In the genomic region with DNA sequence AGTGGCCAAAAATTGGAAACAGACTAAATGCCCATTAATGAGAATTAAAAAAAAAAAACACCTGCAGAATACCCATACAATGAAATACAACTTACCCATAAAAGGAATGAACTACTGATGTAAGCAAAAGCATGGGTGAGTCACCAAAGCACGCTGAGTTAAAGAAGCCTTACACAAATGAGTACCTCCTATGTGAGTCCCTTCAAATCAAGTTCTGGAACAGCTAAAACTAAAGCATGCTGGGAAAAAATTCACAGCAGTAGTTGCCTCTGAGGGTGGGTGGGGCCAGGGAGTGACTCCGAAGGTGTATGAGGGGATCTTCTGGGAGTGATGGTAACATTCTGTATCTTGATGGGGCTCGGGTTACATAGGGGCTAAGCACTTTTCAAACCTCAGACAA, we compare ENCODE assay signal across 17 cellular contexts. TPM values are rescaled to one million over a fixed set of nuclear protein-coding genes. Genes with fewer than 3 reads are reported as not detected.
DNase-seq lines count a peak whose midpoint lies in the region; ATAC-seq, FAIRE-seq and TF ChIP-seq lines count a peak whose summit lies in the region.
"Had no signal": no experiment of that assay in that cellular context is flagged by ENCODE, and none has a peak within 500 bp of the region (broad histone marks: within the 10 kb centered on the region; RNA-seq: fewer than 3 reads in every experiment).

No MANE protein-coding gene starts in this region.

- CTCF ChIA-PET in A549 (lab: Yijun Ruan, JAX) = no interaction called here

- TF ChIP-seq RAD21 in A549 (conservative IDR thresholded peaks at IDR 0.05 in 1 of 2, IDR thresholded peaks at IDR 0.05 in 1 of 2) = no peak

- TF ChIP-seq CTCF in A549 (IDR thresholded peaks at IDR 0.05) (no peak), RWPE2 (IDR thresholded peaks at IDR 0.05; ENCODE audit: poor library complexity, severe bottlenecking) (no peak), fibroblast of pulmonary artery (IDR thresholded peaks at IDR 0.05; ENCODE audit: low read length, missing control alignments) (no peak), stomach (IDR thresholded peaks at IDR 0.05) (no peak)

- peaks cover 35% of the 10 kb centered on the region for H3K36me3 ChIP-seq in RWPE2 (ENCODE audit: low read depth)
- peaks cover 0 to 20% (median 8%) of the 10 kb centered on the region in 4 donors for H3K36me3 ChIP-seq in stomach
- H3K36me3 ChIP-seq: SJSA1 had no signal

- H3K27ac ChIP-seq in A549 (peak overlapping the region in 1 of 2 experiments; percentile 18; a peak in 1 of 6 replicates), RWPE2 (ENCODE audit: poor library complexity, severe bottlenecking) (no peak overlapping the region), stomach (no peak overlapping the region)
- H3K27ac ChIP-seq: SJSA1 had no signal

- no peak for TF ChIP-seq EP300 in A549 (IDR thresholded peaks at IDR 0.05)
- TF ChIP-seq EP300 in stomach (IDR thresholded peaks at IDR 0.05) = no peak

- H3K4me3 ChIP-seq in A549 = no peak overlapping the region
- H3K4me3 ChIP-seq in RWPE2 (ENCODE audit: severe bottlenecking) = no peak overlapping the region
- no peak overlapping the region for H3K4me3 ChIP-seq in fibroblast of pulmonary artery (replicated peaks; ENCODE audit: low read depth, low read length)
- H3K4me3 ChIP-seq in stomach = no peak overlapping the region
- H3K4me3 ChIP-seq: K562, SJSA1 had no signal

- H3K4me1 ChIP-seq in A549 (peaks cover 35% of the 10 kb centered on the region), RWPE2 (ENCODE audit: insufficient read depth, poor library complexity, severe bottlenecking) (peaks cover 26% of the 10 kb centered on the region), stomach (peaks cover 20 to 35% (median 33%) of the 10 kb centered on the region in 4 donors)

- TF ChIP-seq POLR2A in A549 (IDR thresholded peaks at IDR 0.05; ENCODE audit: low read length) = no peak
- no peak for TF ChIP-seq POLR2A in stomach (IDR thresholded peaks at IDR 0.05)

- peak overlapping the region; percentile 55 for H3K4me2 ChIP-seq in A549

- DNase-seq in A549 (ENCODE audit: low read depth in 1 of 2, low spot score in 1 of 2) = peak; percentile 64 to 73
- DNase-seq in EL = peak; percentile 29
- no peak for DNase-seq in RWPE2 (ENCODE audit: low spot score)
- peak; percentile 15 for DNase-seq in fibroblast of pulmonary artery (ENCODE audit: low read depth)
- DNase-seq in COR-L47 (lab: John Stamatoyannopoulos, UW) = no peak
- DNase-seq in NCI-H1092 (lab: John Stamatoyannopoulos, UW) = no peak
- DNase-seq in activated effector memory CD4-positive, alpha-beta T cell treated with Interleukin-2 at 50 U/mL for 16 hours = no peak
- DNase-seq in stomach = no peak
- DNase-seq: activated CD4-positive, alpha-beta T cell treated with anti-CD3 and anti-CD28 coated beads, Interleukin-2, amount 50 U/mL, for 48 hours; activated effector memory CD4-positive, alpha-beta T cell treated with anti-CD3 and anti-CD28 coated beads, Interleukin-2, amount 50 U/mL, for 16 hours; DMS153; H9; kidney; NCI-H1417 treated with DMSO at 0.1 percent for 48 hours; stimulated activated naive CD4-positive, alpha-beta T cell had no signal

- no peaks in the 10 kb centered on the region for H3K27me3 ChIP-seq in RWPE2 (ENCODE audit: insufficient read depth, poor library complexity, severe bottlenecking)
- H3K27me3 ChIP-seq in stomach = no peaks in the 10 kb centered on the region
- H3K27me3 ChIP-seq: SJSA1 had no signal

- intact Hi-C loops in stomach (cut with DNase I; ENCODE audit: low total_unique reads) = no loop called here

- no peak for FAIRE-seq in A549 (lab: Jason Lieb, UNC)
- FAIRE-seq: K562, kidney had no signal

- no peaks in the 10 kb centered on the region for H3K9me3 ChIP-seq in A549
- no peaks in the 10 kb centered on the region for H3K9me3 ChIP-seq in RWPE2 (ENCODE audit: severe bottlenecking)
- H3K9me3 ChIP-seq in stomach = no peaks in the 10 kb centered on the region
- H3K9me3 ChIP-seq: SJSA1 had no signal

- WGBS in A549 (ENCODE audit: missing lambda C conversion rate) = 35% methylated on average over 3 of the region's 3 CpGs
- WGBS in stomach, 5 donors = 70 to 81% (median 76%) methylated on average over 3 of the region's 3 CpGs

- ATAC-seq in A549 (no peak), RWPE2 (ENCODE audit: low read depth) (peak; percentile 45)
- ATAC-seq: K562 had no signal

- POLR2A ChIA-PET in A549 (lab: Yijun Ruan, JAX) = interaction anchor here (0.6 kb wide), 3 partner anchors 31 to 240 kb away, joined by 3 to 8 read pairs (median 4); no protein-coding TSS in a partner anchor

TF ChIP-seq in A549, 52 proteins besides CTCF, POLR2A, EP300 and RAD21:
- TF ChIP-seq FOXS1 (CRISPR knock-in tag; IDR thresholded peaks at IDR 0.05) (no peak), CHD2 (IDR thresholded peaks at IDR 0.05; ENCODE audit: low read length, partially characterized antibody) (no peak), FOSL2 (IDR thresholded peaks at IDR 0.05) (no peak), FOSL2 (CRISPR knock-in tag; IDR thresholded peaks at IDR 0.05) (peak; percentile 68), RNF2 (IDR thresholded peaks at IDR 0.05; ENCODE audit: borderline replicate concordance, low read depth) (no peak)
- TF ChIP-seq, protein P1, sequence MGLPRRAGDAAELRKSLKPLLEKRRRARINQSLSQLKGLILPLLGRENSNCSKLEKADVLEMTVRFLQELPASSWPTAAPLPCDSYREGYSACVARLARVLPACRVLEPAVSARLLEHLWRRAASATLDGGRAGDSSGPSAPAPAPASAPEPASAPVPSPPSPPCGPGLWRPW (IDR thresholded peaks at IDR 0.05) = no peak
- TF ChIP-seq, protein P2, sequence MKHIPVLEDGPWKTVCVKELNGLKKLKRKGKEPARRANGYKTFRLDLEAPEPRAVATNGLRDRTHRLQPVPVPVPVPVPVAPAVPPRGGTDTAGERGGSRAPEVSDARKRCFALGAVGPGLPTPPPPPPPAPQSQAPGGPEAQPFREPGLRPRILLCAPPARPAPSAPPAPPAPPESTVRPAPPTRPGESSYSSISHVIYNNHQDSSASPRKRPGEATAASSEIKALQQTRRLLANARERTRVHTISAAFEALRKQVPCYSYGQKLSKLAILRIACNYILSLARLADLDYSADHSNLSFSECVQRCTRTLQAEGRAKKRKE (CRISPR knock-in tag; IDR thresholded peaks at IDR 0.05; ENCODE audit: low read depth) = no peak

RNA-seq across cellular contexts. Expression of a gene that starts 11.4 kb away (rescaled TPM):
- polyA plus RNA-seq in A549 (2011; rRNA removed) (26.9 and 27.6 TPM in 2 replicates), A549 (2017; fragmentation: RNase III; extraction: RNeasy Plus Mini Kit Qiagen cat#74134 plus additional on column Dnase treatment) (6.2 to 7.1 TPM (median 6.7 TPM) in 3 replicates), stomach (1 to 10 TPM; 4.3 to 9.0 (median 5.8) TPM)
- 6.4 and 7.2 TPM in 2 replicates for polyA plus RNA-seq in A549 (2012; cell fraction: cytosol; rRNA removed)
- polyA plus RNA-seq in A549 (2012; cell fraction: nucleus; rRNA removed) = 9.0 and 11.7 TPM in 2 replicates
- polyA minus RNA-seq in A549 (2011; rRNA and poly(A)+ RNA removed) = 45.7 and 64.6 TPM in 2 replicates
- 100 to 1,000 TPM in 1 of 5 donors, 10 to 100 TPM in 4; 22.8 to 148 (median 64.3) TPM for total RNA-seq in stomach

Comparison
In these comparisons a context has a peak if more than half of its experiments do, and no peak if none do; other contexts are left out.
1. DNase-seq: peak in A549 (2 of 2), EL (single experiment) and fibroblast of pulmonary artery (single experiment); none in RWPE2 (single experiment), COR-L47 (single experiment), NCI-H1092 (single experiment), activated effector memory CD4-positive, alpha-beta T cell treated with Interleukin-2 at 50 U/mL for 16 hours (single experiment) and stomach (single experiment).